Comparison of ENCODE assay signal across 21 cellular contexts in genomic region chr7:36790280-36790679, GRCh38.
DNase-seq lines count a peak whose midpoint lies in the region; ATAC-seq, FAIRE-seq and TF ChIP-seq lines count a peak whose summit lies in the region.
"Had no signal": no experiment of that assay in that cellular context is flagged by ENCODE, and none has a peak within 500 bp of the region (broad histone marks: within the 10 kb centered on the region; RNA-seq: fewer than 3 reads in every experiment).

No MANE protein-coding gene starts in this region.

- CTCF ChIA-PET in activated CD8-positive, alpha-beta T cell treated with anti-CD3 and anti-CD28 coated beads, Interleukin-2, amount 10 ng/mL, durations not matched to agents 7 days and 5 days (lab: Charles Lee), result interaction anchor here (0.7 to 3.2 kb wide), 5 partner anchors 68 to 392 kb away, joined by 3 to 11 read pairs (median 4); no protein-coding TSS in a partner anchor
- CTCF ChIA-PET in naive thymus-derived CD4-positive, alpha-beta T cell (lab: Charles Lee), result interaction anchor here (3.0 kb wide), 1 partner anchor 12 kb away, joined by 11 read pairs; no protein-coding TSS in a partner anchor
- CTCF ChIA-PET in PC-9 (lab: Charles Lee), result no interaction called here

- H3K4me1 Mint-ChIP-seq in activated CD8-positive, alpha-beta T cell treated with anti-CD3 and anti-CD28 coated beads, Interleukin-2, amount 10 ng/mL, durations not matched to agents 7 days and 5 days (ENCODE audit: low read depth), result peaks cover 88% of the 10 kb centered on the region
- peaks cover 53 to 82% (median 76%) of the 10 kb centered on the region in 7 donors for H3K4me1 Mint-ChIP-seq in naive thymus-derived CD4-positive, alpha-beta T cell

- peaks cover 45 to 60% of the 10 kb centered on the region in 2 donors for H3K4me1 ChIP-seq in naive thymus-derived CD4-positive, alpha-beta T cell (ENCODE audit: control insufficient read depth in 2 of 2, insufficient read depth in 2 of 2, low read length in 2 of 2)
- H3K4me1 ChIP-seq in PC-9 (replicated peaks; ENCODE audit: insufficient read depth), result no peaks in the 10 kb centered on the region

- H3K27me3 Mint-ChIP-seq in activated CD8-positive, alpha-beta T cell treated with anti-CD3 and anti-CD28 coated beads, Interleukin-2, amount 10 ng/mL, durations not matched to agents 7 days and 5 days (ENCODE audit: low read depth), result no peaks in the 10 kb centered on the region
- H3K27me3 Mint-ChIP-seq in naive thymus-derived CD4-positive, alpha-beta T cell, result no peaks in the 10 kb centered on the region
- H3K27me3 Mint-ChIP-seq: activated CD4-positive, alpha-beta T cell treated with anti-CD3 and anti-CD28 coated beads for 36 hours; stimulated activated naive CD8-positive, alpha-beta T cell treated with anti-CD3 and anti-CD28 coated beads, Interleukin-15, Interleukin-2, amounts not matched to agents 100 ng/mL and 50 ng/mL, for 24 hours had no signal

- peak; percentile 30 for FAIRE-seq in urothelium cell line (lab: Jason Lieb, UNC)

- DNase-seq in stimulated activated naive CD4-positive, alpha-beta T cell (lab: John Stamatoyannopoulos, UW), result peak in 4 of 6 experiments; percentile 9 to 60 (median 42)
- no peak for DNase-seq in stimulated activated naive CD4-positive, alpha-beta T cell treated with Interleukin-2 at 50 U/mL for 16 hours (lab: John Stamatoyannopoulos, UW)
- no peak for DNase-seq in activated CD8-positive, alpha-beta T cell treated with anti-CD3 and anti-CD28 coated beads, Interleukin-2, amount 10 ng/mL, durations not matched to agents 7 days and 5 days
- peak in 5 of 9 donors; percentile 29 to 61 (median 58) for DNase-seq in naive thymus-derived CD4-positive, alpha-beta T cell
- no peak for DNase-seq in urothelium cell line (ENCODE audit: low spot score)
- no peak for DNase-seq in anterior cingulate cortex (lab: John Stamatoyannopoulos, UW)
- DNase-seq in PC-9, result no peak
- DNase-seq in Right ventricle myocardium inferior (ENCODE audit: missing footprints), result no peak
- DNase-seq: activated CD4-positive, alpha-beta T cell treated with anti-CD3 and anti-CD28 coated beads for 36 hours; adrenal gland; DMS 273 treated with DMSO at 0.1 percent for 48 hours; effector CD8-positive, alpha-beta T cell; erythroblast; GM23248; heart left ventricle; Karpas-422; NCI-H146 had no signal

- no peak overlapping the region for H2AFZ ChIP-seq in PC-9
- H2AFZ ChIP-seq: GM23248 had no signal

- no peaks in the 10 kb centered on the region for H4K20me1 ChIP-seq in PC-9 (ENCODE audit: insufficient read depth)

- no peaks in the 10 kb centered on the region for H3K79me2 ChIP-seq in PC-9 (ENCODE audit: low read depth)

- POLR2A ChIA-PET in activated CD8-positive, alpha-beta T cell treated with anti-CD3 and anti-CD28 coated beads, Interleukin-2, amount 10 ng/mL, durations not matched to agents 7 days and 5 days (lab: Charles Lee), result interaction anchor here (1.1 kb wide), 1 partner anchor 14 kb away, joined by 3 read pairs; no protein-coding TSS in a partner anchor
- POLR2A ChIA-PET in naive thymus-derived CD4-positive, alpha-beta T cell (lab: Charles Lee), result no interaction called here
- POLR2A ChIA-PET in PC-9 (lab: Charles Lee; ENCODE audit: unreplicated experiment), result no interaction called here

- no peaks in the 10 kb centered on the region for H3K9me2 ChIP-seq in PC-9 (ENCODE audit: insufficient read depth)

- no peaks in the 10 kb centered on the region for H3K27me3 ChIP-seq in naive thymus-derived CD4-positive, alpha-beta T cell (ENCODE audit: control insufficient read depth in 2 of 2, insufficient read depth in 2 of 2, low read length in 2 of 2)
- peaks cover 80% of the 10 kb centered on the region for H3K27me3 ChIP-seq in PC-9 (ENCODE audit: insufficient read depth, low read depth)
- H3K27me3 ChIP-seq: adrenal gland, heart left ventricle, vagina had no signal

- peaks cover 21% of the 10 kb centered on the region for H3K36me3 Mint-ChIP-seq in activated CD8-positive, alpha-beta T cell treated with anti-CD3 and anti-CD28 coated beads, Interleukin-2, amount 10 ng/mL, durations not matched to agents 7 days and 5 days (ENCODE audit: low read depth)
- peaks cover 0 to 17% (median 0%) of the 10 kb centered on the region in 5 donors for H3K36me3 Mint-ChIP-seq in naive thymus-derived CD4-positive, alpha-beta T cell
- H3K36me3 Mint-ChIP-seq: CD14-positive monocyte had no signal

- H3K4me3 Mint-ChIP-seq in activated CD8-positive, alpha-beta T cell treated with anti-CD3 and anti-CD28 coated beads, Interleukin-2, amount 10 ng/mL, durations not matched to agents 7 days and 5 days, result peak overlapping the region; percentile 20
- peak overlapping the region in 9 of 10 donors; percentile 1 to 67 (median 51) for H3K4me3 Mint-ChIP-seq in naive thymus-derived CD4-positive, alpha-beta T cell
- H3K4me3 Mint-ChIP-seq: activated CD4-positive, alpha-beta T cell treated with anti-CD3 and anti-CD28 coated beads for 36 hours; CD14-positive monocyte; stimulated activated naive CD8-positive, alpha-beta T cell treated with anti-CD3 and anti-CD28 coated beads, Interleukin-15, Interleukin-2, amounts not matched to agents 100 ng/mL and 50 ng/mL, for 24 hours had no signal

- intact Hi-C loops in naive thymus-derived CD4-positive, alpha-beta T cell (cut with micrococcal nuclease), result loop anchor here in 1 of 2 donors (2.0 kb wide), 1 partner anchor 13 kb away; no protein-coding TSS in a partner anchor
- intact Hi-C loops in PC-9 (cut with micrococcal nuclease; ENCODE audit: unreplicated experiment) (no loop called here), Right ventricle myocardium inferior (cut with DNase I) (no loop called here)

- no peaks in the 10 kb centered on the region for H3K9me3 ChIP-seq in naive thymus-derived CD4-positive, alpha-beta T cell (ENCODE audit: control insufficient read depth in 2 of 3, low read length in 3 of 3)
- no peaks in the 10 kb centered on the region for H3K9me3 ChIP-seq in PC-9 (ENCODE audit: insufficient read depth, low read depth)
- H3K9me3 ChIP-seq: adrenal gland, heart left ventricle, thoracic aorta, vagina had no signal

- H3K36me3 ChIP-seq in naive thymus-derived CD4-positive, alpha-beta T cell (ENCODE audit: control insufficient read depth in 2 of 3, insufficient read depth in 3 of 3, low read length in 3 of 3), result no peaks in the 10 kb centered on the region
- no peaks in the 10 kb centered on the region for H3K36me3 ChIP-seq in PC-9 (ENCODE audit: low read depth)
- H3K36me3 ChIP-seq: adrenal gland, heart left ventricle, thoracic aorta, vagina had no signal

- no peak for ATAC-seq in activated CD8-positive, alpha-beta T cell treated with anti-CD3 and anti-CD28 coated beads, Interleukin-2, amount 10 ng/mL, durations not matched to agents 7 days and 5 days
- ATAC-seq in naive thymus-derived CD4-positive, alpha-beta T cell, result peak; percentile 37
- ATAC-seq in Right ventricle myocardium inferior, result no peak
- ATAC-seq: activated CD4-positive, alpha-beta T cell treated with anti-CD3 and anti-CD28 coated beads for 36 hours; heart left ventricle had no signal

- no peak overlapping the region for H3K4me3 ChIP-seq in naive thymus-derived CD4-positive, alpha-beta T cell (ENCODE audit: low read length)
- no peak overlapping the region for H3K4me3 ChIP-seq in PC-9
- H3K4me3 ChIP-seq: adrenal gland, GM23248, heart left ventricle, thoracic aorta, vagina had no signal

- H3K9me3 Mint-ChIP-seq in activated CD8-positive, alpha-beta T cell treated with anti-CD3 and anti-CD28 coated beads, Interleukin-2, amount 10 ng/mL, durations not matched to agents 7 days and 5 days (ENCODE audit: insufficient read depth), result peaks cover 4% of the 10 kb centered on the region
- H3K9me3 Mint-ChIP-seq in naive thymus-derived CD4-positive, alpha-beta T cell, result peaks cover 0 to 12% (median 0%) of the 10 kb centered on the region in 11 donors
- H3K9me3 Mint-ChIP-seq: stimulated activated naive CD8-positive, alpha-beta T cell treated with anti-CD3 and anti-CD28 coated beads, Interleukin-15, Interleukin-2, amounts not matched to agents 100 ng/mL and 50 ng/mL, for 24 hours had no signal

- H3F3A ChIP-seq in PC-9 (ENCODE audit: insufficient read depth, low read depth), result no peaks in the 10 kb centered on the region

- TF ChIP-seq CTCF in PC-9 (conservative IDR thresholded peaks at IDR 0.05), result no peak

- H3K27ac ChIP-seq in naive thymus-derived CD4-positive, alpha-beta T cell (ENCODE audit: low read depth, low read length), result peak overlapping the region; percentile 2
- no peak overlapping the region for H3K27ac ChIP-seq in PC-9
- H3K27ac ChIP-seq: adrenal gland, GM23248, thoracic aorta, vagina had no signal

- H3K27ac Mint-ChIP-seq in activated CD8-positive, alpha-beta T cell treated with anti-CD3 and anti-CD28 coated beads, Interleukin-2, amount 10 ng/mL, durations not matched to agents 7 days and 5 days, result peak overlapping the region; percentile 82
- H3K27ac Mint-ChIP-seq in naive thymus-derived CD4-positive, alpha-beta T cell, result peak overlapping the region; percentile 35 to 93 (median 77)
- H3K27ac Mint-ChIP-seq: CD14-positive monocyte; stimulated activated naive CD8-positive, alpha-beta T cell treated with anti-CD3 and anti-CD28 coated beads, Interleukin-15, Interleukin-2, amounts not matched to agents 100 ng/mL and 50 ng/mL, for 24 hours had no signal

- no peak overlapping the region for H3K4me2 ChIP-seq in PC-9

- no TSS peak for BruUV-seq in PC-9 (replicated peaks; lab: Mats Ljungman, UMichigan)

Comparison
In these comparisons a context has a peak if more than half of its experiments do, and no peak if none do; other contexts are left out.
1. DNase-seq: peak in stimulated activated naive CD4-positive, alpha-beta T cell (4 of 6) and naive thymus-derived CD4-positive, alpha-beta T cell (5 of 9); none in stimulated activated naive CD4-positive, alpha-beta T cell treated with Interleukin-2 at 50 U/mL for 16 hours (single experiment), activated CD8-positive, alpha-beta T cell treated with anti-CD3 and anti-CD28 coated beads, Interleukin-2, amount 10 ng/mL, durations not matched to agents 7 days and 5 days (single experiment), urothelium cell line (single experiment), anterior cingulate cortex (0 of 58), PC-9 (0 of 2) and Right ventricle myocardium inferior (single experiment).